ENCODE assay signal across 8 cellular contexts in genomic region chr16:4416200-4417032, GRCh38. TPM values are rescaled to one million over a fixed set of nuclear protein-coding genes. Genes with fewer than 3 reads are reported as not detected.
DNase-seq lines count a peak whose midpoint lies in the region; ATAC-seq and TF ChIP-seq lines count a peak whose summit lies in the region.

CORO7 (minus strand) TSS chr16:4416596; CDS start chr16:4416518, 78 bp downstream.

- H3K36me3 Mint-ChIP-seq in T-helper 1 cell treated with Interleukin-12 subunit alpha and Interleukin-12 subunit beta and Interleukin-4 antibody, amounts not matched to agents 30 μg/mL and 1 μg/mL, for 36 hours (ENCODE audit: low read depth), result peaks cover 15% of the 10 kb centered on the region

- TF ChIP-seq POLR2A in GM15510 (IDR thresholded peaks at IDR 0.05; ENCODE audit: borderline replicate concordance, extremely low read depth, insufficient read length) (peak; percentile 79), prostate gland (IDR thresholded peaks at IDR 0.05) (peak; percentile 63)

- WGBS in prostate gland, result under 1% methylated on average over 64 of the region's 92 CpGs

- DNase-seq in NCI-H1694 (lab: John Stamatoyannopoulos, UW) (peak; percentile 69), amniotic epithelial cell (ENCODE audit: low read depth) (peak; percentile 82), left cardiac atrium (peak; percentile 98), prostate gland (ENCODE audit: low spot score) (peak; percentile 96), upper lobe of right lung (peak; percentile 99)

- intact Hi-C loops in left cardiac atrium (cut with DNase I) (no loop called here), prostate gland (cut with DNase I) (no loop called here), upper lobe of right lung (cut with DNase I) (no loop called here)

- H3K4me1 Mint-ChIP-seq in T-helper 1 cell treated with Interleukin-12 subunit alpha and Interleukin-12 subunit beta and Interleukin-4 antibody, amounts not matched to agents 30 μg/mL and 1 μg/mL, for 36 hours (ENCODE audit: low read depth), result peaks cover 36% of the 10 kb centered on the region

- no peaks in the 10 kb centered on the region for H3K9me3 ChIP-seq in prostate gland
- H3K9me3 ChIP-seq in upper lobe of right lung, result no peaks in the 10 kb centered on the region

- TF ChIP-seq CTCF in prostate gland (IDR thresholded peaks at IDR 0.05), result peak in 2 of 4 experiments; percentile 54 to 56
- TF ChIP-seq CTCF in upper lobe of right lung (IDR thresholded peaks at IDR 0.05), result no peak

- H3K27me3 ChIP-seq in prostate gland (replicated peaks; ENCODE audit: insufficient read depth) (no peaks in the 10 kb centered on the region), upper lobe of right lung (no peaks in the 10 kb centered on the region)

- H3K4me3 ChIP-seq in prostate gland (peak within 1 kb of the TSS; percentile 73 to 75), upper lobe of right lung (peak within 1 kb of the TSS; percentile 93)

- peak within 1 kb of the TSS; percentile 43 to 55 for H3K27ac ChIP-seq in prostate gland
- H3K27ac ChIP-seq in upper lobe of right lung, result peak within 1 kb of the TSS; percentile 89

- H3K4me1 ChIP-seq in prostate gland (replicated peaks), result peaks cover 5% of the 10 kb centered on the region
- H3K4me1 ChIP-seq in upper lobe of right lung, result peaks cover 26% of the 10 kb centered on the region

- H3K9me3 Mint-ChIP-seq in T-helper 1 cell treated with Interleukin-12 subunit alpha and Interleukin-12 subunit beta and Interleukin-4 antibody, amounts not matched to agents 30 μg/mL and 1 μg/mL, for 36 hours, result no peaks in the 10 kb centered on the region

- H3K36me3 ChIP-seq in prostate gland (no peaks in the 10 kb centered on the region), upper lobe of right lung (peaks cover 12% of the 10 kb centered on the region)

- H3K27me3 Mint-ChIP-seq in T-helper 1 cell treated with Interleukin-12 subunit alpha and Interleukin-12 subunit beta and Interleukin-4 antibody, amounts not matched to agents 30 μg/mL and 1 μg/mL, for 36 hours (ENCODE audit: low read depth), result peaks cover 5% of the 10 kb centered on the region

- peak within 1 kb of the TSS; percentile 88 for H3K4me3 Mint-ChIP-seq in T-helper 1 cell treated with Interleukin-12 subunit alpha and Interleukin-12 subunit beta and Interleukin-4 antibody, amounts not matched to agents 30 μg/mL and 1 μg/mL, for 36 hours

- peak within 1 kb of the TSS; percentile 92 for H3K27ac Mint-ChIP-seq in T-helper 1 cell treated with Interleukin-12 subunit alpha and Interleukin-12 subunit beta and Interleukin-4 antibody, amounts not matched to agents 30 μg/mL and 1 μg/mL, for 36 hours

- ATAC-seq in HG02870 (IDR thresholded peaks at IDR 0.05; ENCODE audit: unreplicated experiment) (peak; percentile 52), left cardiac atrium (peak; percentile 95 to 96), upper lobe of right lung (peak; percentile 97)

RNA-seq across cellular contexts. Expression of gene CORO7, which starts in this region (rescaled TPM):
- 10 to 100 TPM; 15.6 to 19.5 TPM for total RNA-seq in left cardiac atrium
- 100 to 1,000 TPM in 1 of 2 donors, 10 to 100 TPM in 1; 24.1 to 122 TPM for total RNA-seq in prostate gland
- total RNA-seq in upper lobe of right lung, result 52.4 TPM

Comparison
In these comparisons a context has a peak if more than half of its experiments do, and no peak if none do; other contexts are left out.
1. Peak in every context shown above with its lines: DNase-seq, ATAC-seq, H3K4me3 ChIP-seq and H3K27ac ChIP-seq.